23 cellular contexts compared by ENCODE assay signal in genomic region chr3:11807651-11808050, GRCh38. TPM values are rescaled to one million over a fixed set of nuclear protein-coding genes. Genes with fewer than 3 reads are reported as not detected.
DNase-seq lines count a peak whose midpoint lies in the region; ATAC-seq and TF ChIP-seq lines count a peak whose summit lies in the region.
"Had no signal": no experiment of that assay in that cellular context is flagged by ENCODE, and none has a peak within 500 bp of the region (broad histone marks: within the 10 kb centered on the region; RNA-seq: fewer than 3 reads in every experiment).

No MANE protein-coding gene starts in this region.

- H3K4me2 ChIP-seq in hepatocyte = peak overlapping the region; percentile 48
- H3K4me2 ChIP-seq: PC-9 had no signal

- no peaks in the 10 kb centered on the region for H3K27me3 ChIP-seq in hepatocyte
- H3K27me3 ChIP-seq: ovary had no signal

- no peaks in the 10 kb centered on the region for H3K36me3 ChIP-seq in hepatocyte (replicated peaks; ENCODE audit: insufficient read depth, low read depth)
- no peaks in the 10 kb centered on the region for H3K36me3 ChIP-seq in urinary bladder (ENCODE audit: insufficient read depth)
- H3K36me3 ChIP-seq: ovary had no signal

- H3K9me3 ChIP-seq in hepatocyte (ENCODE audit: low read depth) = no peaks in the 10 kb centered on the region
- H3K9me3 ChIP-seq: ovary had no signal

- WGBS in hepatocyte (ENCODE audit: low lambda C conversion rate, missing lambda C conversion rate) = 64% methylated on average over 6 of the region's 6 CpGs
- 57% methylated on average over 6 of the region's 6 CpGs for WGBS in urinary bladder

- peaks cover 3% of the 10 kb centered on the region for H3K4me1 Mint-ChIP-seq in activated CD4-positive, alpha-beta T cell treated with anti-CD3 and anti-CD28 coated beads for 36 hours
- no peaks in the 10 kb centered on the region for H3K4me1 Mint-ChIP-seq in activated T-helper 17 cell treated with anti-CD3 and anti-CD28 coated beads, Interleukin-2, amount 50 U/mL, for 72 hours
- H3K4me1 Mint-ChIP-seq: CD14-positive monocyte had no signal

- H3K4me1 ChIP-seq in hepatocyte (ENCODE audit: insufficient read depth) = peaks cover 4% of the 10 kb centered on the region
- H3K4me1 ChIP-seq in urinary bladder (ENCODE audit: insufficient read depth) = no peaks in the 10 kb centered on the region

- H3K9me3 Mint-ChIP-seq in activated CD4-positive, alpha-beta T cell treated with anti-CD3 and anti-CD28 coated beads for 36 hours (ENCODE audit: low read depth) = no peaks in the 10 kb centered on the region
- no peaks in the 10 kb centered on the region for H3K9me3 Mint-ChIP-seq in activated T-helper 17 cell treated with anti-CD3 and anti-CD28 coated beads, Interleukin-2, amount 50 U/mL, for 72 hours
- H3K9me3 Mint-ChIP-seq: natural killer cell treated with Interleukin-12 subunit alpha and Interleukin-12 subunit beta and Interleukin-15 and Interleukin-18, amount 100 ng/mL, for 72 hours had no signal

- no peak overlapping the region for H2AFZ ChIP-seq in hepatocyte
- H2AFZ ChIP-seq: PC-9 had no signal

- H3K4me3 ChIP-seq in hepatocyte (no peak overlapping the region), urinary bladder (ENCODE audit: low read depth, low read length) (no peak overlapping the region)
- H3K4me3 ChIP-seq: ovary, PC-9 had no signal

- CTCF ChIA-PET in activated CD4-positive, alpha-beta T cell treated with anti-CD3 and anti-CD28 coated beads for 36 hours (lab: Charles Lee) = interaction anchor here (0.6 to 1.2 kb wide), 3 partner anchors 10 to 693 kb away, joined by 3 read pairs; no protein-coding TSS in a partner anchor

- peaks cover 46% of the 10 kb centered on the region for H3K36me3 Mint-ChIP-seq in activated CD4-positive, alpha-beta T cell treated with anti-CD3 and anti-CD28 coated beads for 36 hours (ENCODE audit: low read depth)
- H3K36me3 Mint-ChIP-seq in activated T-helper 17 cell treated with anti-CD3 and anti-CD28 coated beads, Interleukin-2, amount 50 U/mL, for 72 hours (ENCODE audit: low read depth) = peaks cover 85% of the 10 kb centered on the region

- H3K27ac ChIP-seq in hepatocyte = peak overlapping the region; percentile 77
- H3K27ac ChIP-seq in urinary bladder (ENCODE audit: low read depth) = peak overlapping the region; percentile 69
- H3K27ac ChIP-seq: HL-60, ovary, PC-9 had no signal

- no peak for ATAC-seq in activated CD4-positive, alpha-beta T cell treated with anti-CD3 and anti-CD28 coated beads for 36 hours
- no peak for ATAC-seq in activated T-helper 17 cell treated with anti-CD3 and anti-CD28 coated beads, Interleukin-2, amount 50 U/mL, for 72 hours (replicated peaks)
- ATAC-seq in GM18520 (IDR thresholded peaks at IDR 0.05; ENCODE audit: unreplicated experiment) = no peak
- ATAC-seq: HepG2; left cardiac atrium; natural killer cell treated with Interleukin-12 subunit alpha and Interleukin-12 subunit beta and Interleukin-15 and Interleukin-18, amount 100 ng/mL, for 72 hours had no signal

- no peak for TF ChIP-seq CTCF in hepatocyte (IDR thresholded peaks at IDR 0.05; ENCODE audit: poor library complexity)

- H3K27me3 Mint-ChIP-seq in activated CD4-positive, alpha-beta T cell treated with anti-CD3 and anti-CD28 coated beads for 36 hours = no peaks in the 10 kb centered on the region
- no peaks in the 10 kb centered on the region for H3K27me3 Mint-ChIP-seq in activated T-helper 17 cell treated with anti-CD3 and anti-CD28 coated beads, Interleukin-2, amount 50 U/mL, for 72 hours
- H3K27me3 Mint-ChIP-seq: activated naive CD8-positive, alpha-beta T cell; natural killer cell treated with Interleukin-12 subunit alpha and Interleukin-12 subunit beta and Interleukin-15 and Interleukin-18, amount 100 ng/mL, for 72 hours had no signal

- no peak for DNase-seq in activated CD4-positive, alpha-beta T cell treated with anti-CD3 and anti-CD28 coated beads for 36 hours
- no peak for DNase-seq in activated CD4-positive, alpha-beta T cell treated with anti-CD3 and anti-CD28 coated beads for 1 hour
- peak; percentile 16 for DNase-seq in hepatocyte (ENCODE audit: low spot score)
- DNase-seq in NCI-H1092 (lab: John Stamatoyannopoulos, UW) = no peak
- DNase-seq in iPS-NIHi11 (ENCODE audit: low spot score) = no peak
- DNase-seq: 8988T; activated CD4-positive, CD25-positive, alpha-beta regulatory T cell treated with anti-CD3 and anti-CD28 coated beads, Interleukin-2, amount 50 U/mL, for 72 hours; activated CD8-positive, alpha-beta memory T cell treated with anti-CD3 and anti-CD28 coated beads for 24 hours; effector CD8-positive, alpha-beta T cell; H7; left cardiac atrium; NCI-H1092 treated with DMSO at 0.1 percent for 48 hours; ovary; PC-9; SIG-M5 had no signal

- intact Hi-C loops in activated CD4-positive, alpha-beta T cell treated with anti-CD3 and anti-CD28 coated beads for 36 hours (cut with DNase I, micrococcal nuclease) = loop anchor here in 1 of 2 experiments (10.0 kb wide), 2 partner anchors 153 to 433 kb away; no protein-coding TSS in a partner anchor

- H3K9me2 ChIP-seq in hepatocyte (replicated peaks; ENCODE audit: insufficient read depth) = no peaks in the 10 kb centered on the region

- no peaks in the 10 kb centered on the region for H4K20me1 ChIP-seq in hepatocyte (ENCODE audit: insufficient read depth, poor library complexity, severe bottlenecking)

- peak overlapping the region; percentile 57 for H3K27ac Mint-ChIP-seq in activated CD4-positive, alpha-beta T cell treated with anti-CD3 and anti-CD28 coated beads for 36 hours
- H3K27ac Mint-ChIP-seq in activated T-helper 17 cell treated with anti-CD3 and anti-CD28 coated beads, Interleukin-2, amount 50 U/mL, for 72 hours = peak overlapping the region; percentile 3
- H3K27ac Mint-ChIP-seq: CD14-positive monocyte; natural killer cell treated with Interleukin-12 subunit alpha and Interleukin-12 subunit beta and Interleukin-15 and Interleukin-18, amount 100 ng/mL, for 72 hours had no signal

- no peaks in the 10 kb centered on the region for H3K79me2 ChIP-seq in hepatocyte

- H3K4me3 Mint-ChIP-seq in activated CD4-positive, alpha-beta T cell treated with anti-CD3 and anti-CD28 coated beads for 36 hours = no peak overlapping the region
- H3K4me3 Mint-ChIP-seq in activated T-helper 17 cell treated with anti-CD3 and anti-CD28 coated beads, Interleukin-2, amount 50 U/mL, for 72 hours = no peak overlapping the region
- H3K4me3 Mint-ChIP-seq: activated naive CD8-positive, alpha-beta T cell; CD14-positive monocyte; natural killer cell treated with Interleukin-12 subunit alpha and Interleukin-12 subunit beta and Interleukin-15 and Interleukin-18, amount 100 ng/mL, for 72 hours had no signal

- POLR2A ChIA-PET in activated CD4-positive, alpha-beta T cell treated with anti-CD3 and anti-CD28 coated beads for 36 hours (lab: Charles Lee) = no interaction called here

RNA-seq across cellular contexts. Expression of gene TAMM41, which starts 39.0 kb away (rescaled TPM):
- total RNA-seq in activated CD4-positive, alpha-beta T cell treated with anti-CD3 and anti-CD28 coated beads for 36 hours = 10 to 100 TPM; 26.3 to 30.2 TPM
- total RNA-seq in activated T-helper 17 cell treated with anti-CD3 and anti-CD28 coated beads, Interleukin-2, amount 50 U/mL, for 72 hours = 10 to 100 TPM; 19.7 to 22.8 TPM
- total RNA-seq in hepatocyte = 9.6 and 10.2 TPM in 2 replicates
- polyA plus RNA-seq in hepatocyte = 14.1 and 20.7 TPM in 2 replicates
- 17.4 TPM for total RNA-seq in urinary bladder
- 14.3 TPM for polyA plus RNA-seq in urinary bladder
